In genomic region chr13:31038834-31039552, GRCh38 we compare ENCODE assay signal across 8 cellular contexts.
A peak's percentile ranks its signal among the peaks of the same experiment; 100 is the strongest.
DNase-seq lines count a peak whose midpoint lies in the region; ATAC-seq and TF ChIP-seq lines count a peak whose summit lies in the region.

No MANE protein-coding gene starts in this region.

- no peak overlapping the region for H3K4me3 ChIP-seq in GM12865 (ENCODE audit: low read depth, low read length)
- no peak overlapping the region for H3K4me3 ChIP-seq in right atrium auricular region

- peak; percentile 70 for ATAC-seq in GM21515 (IDR thresholded peaks at IDR 0.05; ENCODE audit: unreplicated experiment)

- peaks cover 46% of the 10 kb centered on the region for H3K4me1 Mint-ChIP-seq in activated naive CD8-positive, alpha-beta T cell (ENCODE audit: low read depth)

- no peaks in the 10 kb centered on the region for H3K36me3 Mint-ChIP-seq in activated naive CD8-positive, alpha-beta T cell

- H3K9me3 ChIP-seq in right atrium auricular region, result no peaks in the 10 kb centered on the region

- H3K27me3 ChIP-seq in right atrium auricular region, result no peaks in the 10 kb centered on the region

- TF ChIP-seq CTCF in GM12865 (IDR thresholded peaks at IDR 0.05; ENCODE audit: insufficient read depth, low read depth, low read length, missing control alignments) (no peak), right atrium auricular region (IDR thresholded peaks at IDR 0.05) (no peak)

- no peak overlapping the region for H3K27ac ChIP-seq in right atrium auricular region

- H3K27ac Mint-ChIP-seq in activated naive CD8-positive, alpha-beta T cell, result peak overlapping the region; percentile 61

- DNase-seq in GM12865 (ENCODE audit: low read depth) (peak; percentile 87), HT1080 (ENCODE audit: low read depth) (peak; percentile 84), NCI-H2081 (lab: John Stamatoyannopoulos, UW) (no peak), right atrium auricular region (ENCODE audit: low spot score) (no peak), NCI-H748 treated with DMSO at 0.1 percent for 48 hours (lab: John Stamatoyannopoulos, UW) (no peak), putamen (ENCODE audit: low spot score) (no peak)

- peaks cover 2% of the 10 kb centered on the region for H3K27me3 Mint-ChIP-seq in activated naive CD8-positive, alpha-beta T cell

- H3K36me3 ChIP-seq in right atrium auricular region, result no peaks in the 10 kb centered on the region

- no peaks in the 10 kb centered on the region for H3K4me1 ChIP-seq in right atrium auricular region

- H3K9me3 Mint-ChIP-seq in activated naive CD8-positive, alpha-beta T cell (ENCODE audit: low read depth), result no peaks in the 10 kb centered on the region

- H3K4me3 Mint-ChIP-seq in activated naive CD8-positive, alpha-beta T cell, result peak overlapping the region; percentile 55

Comparison
In these comparisons a context has a peak if more than half of its experiments do, and no peak if none do; other contexts are left out.
1. DNase-seq: peak in GM12865 (single experiment) and HT1080 (single experiment); none in NCI-H2081 (0 of 2), right atrium auricular region (single experiment), NCI-H748 treated with DMSO at 0.1 percent for 48 hours (single experiment) and putamen (single experiment).